14 cellular contexts compared by ENCODE assay signal in the genomic region with DNA sequence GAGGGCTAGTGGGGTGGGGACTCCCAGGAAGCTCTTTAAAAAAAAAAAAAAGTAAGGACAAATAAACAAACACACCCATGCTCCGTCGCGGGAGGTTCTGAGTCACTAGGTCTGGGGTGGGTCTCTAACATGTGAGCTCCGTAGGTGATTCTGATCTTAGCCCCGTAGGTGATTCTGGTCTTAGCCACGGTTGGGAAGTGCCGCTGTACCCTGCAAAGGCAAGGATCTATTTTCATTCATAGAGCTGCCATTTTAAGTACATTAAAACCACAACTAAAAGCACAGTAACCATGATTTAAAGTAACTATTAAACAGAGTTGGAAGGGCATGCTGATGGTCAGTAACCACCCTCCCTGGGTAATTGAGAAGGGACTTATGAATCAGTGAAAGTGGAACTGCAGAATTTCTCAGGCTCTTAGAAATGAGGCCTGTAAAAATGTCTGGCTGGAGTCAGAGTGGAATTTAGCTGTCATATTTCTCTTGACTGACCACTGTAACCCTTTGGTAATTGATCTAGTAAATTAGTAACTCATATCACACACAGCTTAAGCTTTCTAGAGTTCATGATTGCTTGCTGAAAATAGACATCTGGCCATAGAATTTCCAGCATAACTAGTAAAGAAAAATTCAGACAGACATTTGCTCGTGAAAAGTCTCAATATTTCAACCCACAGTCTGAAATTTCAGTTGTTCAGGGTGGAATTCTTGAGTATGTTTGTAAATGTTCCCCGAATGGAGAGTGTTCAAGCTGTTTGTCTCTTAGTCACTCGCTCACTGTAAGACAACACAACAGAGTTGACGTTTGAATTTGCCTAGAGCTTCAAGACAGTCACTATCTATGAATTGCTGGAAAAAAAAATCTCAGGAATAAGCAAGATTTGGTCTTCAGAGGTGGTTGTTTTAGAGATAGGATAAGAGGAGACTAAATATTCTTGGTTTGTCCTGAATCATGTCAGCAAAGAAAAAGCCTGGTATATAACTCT. TPM values are rescaled to one million over a fixed set of nuclear protein-coding genes. Genes with fewer than 3 reads are reported as not detected.
DNase-seq lines count a peak whose midpoint lies in the region; ATAC-seq, FAIRE-seq and TF ChIP-seq lines count a peak whose summit lies in the region.
"Had no signal": no experiment of that assay in that cellular context is flagged by ENCODE, and none has a peak within 500 bp of the region (broad histone marks: within the 10 kb centered on the region; RNA-seq: fewer than 3 reads in every experiment).

No MANE protein-coding gene starts in this region.

- in situ Hi-C loops in GM12878 (cut with MboI), result no loop called here

- H3K27ac ChIP-seq in breast epithelium (no peak overlapping the region), GM12878 (ENCODE audit: control insufficient read depth, insufficient read depth) (no peak overlapping the region), liver (ENCODE audit: low read depth in 1 of 2, low read length in 2 of 2) (peak overlapping the region; percentile 45 to 75)
- H3K27ac ChIP-seq: spleen had no signal

- TF ChIP-seq CTCF in MCF 10A (IDR thresholded peaks at IDR 0.05; ENCODE audit: unreplicated experiment) (no peak), breast epithelium (IDR thresholded peaks at IDR 0.05) (no peak), GM12878 (IDR thresholded peaks at IDR 0.05 in 2 of 3, conservative IDR thresholded peaks at IDR 0.05 in 1 of 3; ENCODE audit: control insufficient read depth in 2 of 3, extremely low read depth in 1 of 3, insufficient read depth in 1 of 3, low read depth in 3 of 3, low read length in 3 of 3) (no peak), liver (IDR thresholded peaks at IDR 0.05; ENCODE audit: low read depth, low read length, missing input control) (no peak), CD14-positive monocyte (IDR thresholded peaks at IDR 0.05) (no peak)

- CTCF ChIA-PET in MCF 10A (lab: Yijun Ruan, JAX) (interaction anchor here (0.5 to 1.5 kb wide), 12 partner anchors 11 to 720 kb away, joined by 3 to 5 read pairs (median 3); no protein-coding TSS in a partner anchor), GM12878 (lab: Yijun Ruan, JAX) (no interaction called here)

- no peak for FAIRE-seq in GM12878 (lab: Jason Lieb, UNC)
- FAIRE-seq: GM18507 had no signal

- H3K9me3 Mint-ChIP-seq in MCF 10A (ENCODE audit: unreplicated experiment) (no peaks in the 10 kb centered on the region), immature natural killer cell (no peaks in the 10 kb centered on the region), CD14-positive monocyte (no peaks in the 10 kb centered on the region)

- 32% methylated on average over 11 of the region's 11 CpGs for WGBS in GM12878 (ENCODE audit: insufficient coverage, insufficient replicate concordance, low lambda C conversion rate, missing lambda C conversion rate)
- WGBS in liver, result 37% methylated on average over 11 of the region's 11 CpGs

- no peaks in the 10 kb centered on the region for H3K79me2 ChIP-seq in GM12878 (ENCODE audit: control insufficient read depth, insufficient read depth, low read length)

- H3K27ac Mint-ChIP-seq in MCF 10A (ENCODE audit: low read depth, unreplicated experiment), result peak overlapping the region; percentile 92
- no peak overlapping the region for H3K27ac Mint-ChIP-seq in immature natural killer cell
- peak overlapping the region in 1 of 7 donors; percentile 4 for H3K27ac Mint-ChIP-seq in CD14-positive monocyte

- H3K4me3 Mint-ChIP-seq in MCF 10A (ENCODE audit: unreplicated experiment), result peak overlapping the region; percentile 40
- H3K4me3 Mint-ChIP-seq in immature natural killer cell, result no peak overlapping the region
- no peak overlapping the region for H3K4me3 Mint-ChIP-seq in CD14-positive monocyte

- H3K36me3 Mint-ChIP-seq in MCF 10A (ENCODE audit: insufficient read depth, unreplicated experiment), result no peaks in the 10 kb centered on the region
- H3K36me3 Mint-ChIP-seq in immature natural killer cell, result peaks cover 0 to 4% (median 0%) of the 10 kb centered on the region in 3 donors
- no peaks in the 10 kb centered on the region for H3K36me3 Mint-ChIP-seq in CD14-positive monocyte

- peak; percentile 86 for ATAC-seq in GM12878

- no peaks in the 10 kb centered on the region for H4K20me1 ChIP-seq in GM12878 (ENCODE audit: control insufficient read depth, insufficient read depth)

- H3K9me3 ChIP-seq in breast epithelium (no peaks in the 10 kb centered on the region), GM12878 (replicated peaks; ENCODE audit: control insufficient read depth, insufficient read depth, low read length) (no peaks in the 10 kb centered on the region), liver (ENCODE audit: control insufficient read depth in 4 of 4, low read length in 3 of 4) (no peaks in the 10 kb centered on the region)
- H3K9me3 ChIP-seq: spleen had no signal

- H3K36me3 ChIP-seq in breast epithelium (no peaks in the 10 kb centered on the region), GM12878 (ENCODE audit: control insufficient read depth in 2 of 2, insufficient read depth in 2 of 2, low read length in 1 of 2) (no peaks in the 10 kb centered on the region), liver (ENCODE audit: control insufficient read depth in 4 of 4, insufficient read depth in 3 of 4, low read depth in 1 of 4, low read length in 3 of 4) (no peaks in the 10 kb centered on the region)
- H3K36me3 ChIP-seq: spleen had no signal

- H3K4me2 ChIP-seq in GM12878 (ENCODE audit: control insufficient read depth, insufficient read depth), result no peak overlapping the region

- BruUV-seq in MCF 10A (replicated peaks; lab: Mats Ljungman, UMichigan) (TSS peak; percentile 79), GM12878 (replicated peaks; lab: Mats Ljungman, UMichigan) (no TSS peak)

- POLR2A ChIA-PET in MCF 10A (lab: Yijun Ruan, JAX), result interaction anchor here (0.6 to 1.7 kb wide), 13 partner anchors 8 to 282 kb away, joined by 3 to 11 read pairs (median 4); a partner anchor contains a TSS
- POLR2A ChIA-PET in GM12878 (lab: Charles Lee), result no interaction called here

- SMC1A ChIA-PET in GM12878 (lab: Charles Lee; ENCODE audit: uncharacterized antibody, unreplicated experiment), result no interaction called here

- TF ChIP-seq POLR2A in breast epithelium (IDR thresholded peaks at IDR 0.05), result no peak
- TF ChIP-seq POLR2A in GM12878 (IDR thresholded peaks at IDR 0.05; ENCODE audit: low read depth, low read length), result no peak

- intact Hi-C loops in MCF 10A (cut with micrococcal nuclease), result loop anchor here (2.0 kb wide), 1 partner anchor 103 kb away; no protein-coding TSS in a partner anchor
- intact Hi-C loops in breast epithelium (cut with DNase I; ENCODE audit: low total_unique reads), result no loop called here
- intact Hi-C loops in GM12878 (cut with micrococcal nuclease; ENCODE audit: unreplicated experiment), result no loop called here
- intact Hi-C loops in CD14-positive monocyte (cut with micrococcal nuclease), result no loop called here

- H3K27me3 Mint-ChIP-seq in MCF 10A (ENCODE audit: insufficient read depth, unreplicated experiment) (no peaks in the 10 kb centered on the region), immature natural killer cell (ENCODE audit: low read depth in 3 of 3) (peaks cover 2 to 4% (median 4%) of the 10 kb centered on the region in 3 donors), CD14-positive monocyte (ENCODE audit: low read depth in 3 of 3) (peaks cover 0 to 5% (median 2%) of the 10 kb centered on the region in 3 donors)

- TF ChIP-seq RAD21 in GM12878 (IDR thresholded peaks at IDR 0.05; ENCODE audit: insufficient read depth, low read depth, low read length) (no peak), liver (IDR thresholded peaks at IDR 0.05) (peak in 1 of 2 donors; percentile 7)

- H3K9ac ChIP-seq in GM12878 (ENCODE audit: control insufficient read depth, insufficient read depth, low read length) (no peak overlapping the region), liver (ENCODE audit: low read depth in 1 of 2, low read length in 2 of 2) (peak overlapping the region in 1 of 2 donors; percentile 42)

- H3K27me3 ChIP-seq in breast epithelium, result no peaks in the 10 kb centered on the region
- no peaks in the 10 kb centered on the region for H3K27me3 ChIP-seq in GM12878 (replicated peaks in 1 of 2; ENCODE audit: control insufficient read depth in 2 of 2, insufficient read depth in 2 of 2, low read length in 1 of 2)
- no peaks in the 10 kb centered on the region for H3K27me3 ChIP-seq in liver (ENCODE audit: control insufficient read depth in 4 of 4, insufficient read depth in 4 of 4, low read length in 3 of 4)
- H3K27me3 ChIP-seq: spleen had no signal

- peak; percentile 87 for DNase-seq in MCF 10A (ENCODE audit: unreplicated experiment)
- no peak for DNase-seq in breast epithelium (ENCODE audit: low spot score in 2 of 2)
- peak; percentile 7 for DNase-seq in GM12878 (ENCODE audit: low read depth, low spot score)
- DNase-seq in immature natural killer cell, result no peak
- no peak for DNase-seq in NCI-H187 (lab: John Stamatoyannopoulos, UW)
- no peak for DNase-seq in stimulated activated CD4-positive, alpha-beta T cell treated with anti-CD3 and anti-CD28 coated beads, Interleukin-12 subunit alpha, Interleukin-12 subunit beta, amount 100 ng/mL, for 4 hours
- DNase-seq in CD14-positive monocyte (ENCODE audit: low spot score), result no peak
- DNase-seq: activated naive CD4-positive, alpha-beta T cell; head of caudate nucleus; NCI-H2171 treated with DMSO at 0.1 percent for 48 hours; spleen; T-helper 9 cell had no signal

- RAD21 ChIA-PET in GM12878 (lab: Charles Lee; ENCODE audit: unreplicated experiment), result no interaction called here

- no peak overlapping the region for H2AFZ ChIP-seq in GM12878 (ENCODE audit: control insufficient read depth, low read depth, low read length)

- H3K4me1 Mint-ChIP-seq in MCF 10A (ENCODE audit: insufficient read depth, unreplicated experiment), result peaks cover 46% of the 10 kb centered on the region
- no peaks in the 10 kb centered on the region for H3K4me1 Mint-ChIP-seq in immature natural killer cell
- peaks cover 23% of the 10 kb centered on the region for H3K4me1 Mint-ChIP-seq in CD14-positive monocyte

- H3K4me3 ChIP-seq in breast epithelium (no peak overlapping the region), GM12878 (no peak overlapping the region), liver (ENCODE audit: low read depth in 1 of 3, low read length in 3 of 3) (no peak overlapping the region)
- H3K4me3 ChIP-seq: spleen had no signal

- no peaks in the 10 kb centered on the region for H3K4me1 ChIP-seq in breast epithelium
- H3K4me1 ChIP-seq in GM12878 (ENCODE audit: control insufficient read depth, insufficient read depth, low read length), result no peaks in the 10 kb centered on the region
- peaks cover 5 to 14% (median 9%) of the 10 kb centered on the region in 4 donors for H3K4me1 ChIP-seq in liver (ENCODE audit: control insufficient read depth in 4 of 4, insufficient read depth in 4 of 4, low read length in 3 of 4)

- TF ChIP-seq EP300 in GM12878 (IDR thresholded peaks at IDR 0.05; ENCODE audit: borderline replicate concordance in 1 of 2, control insufficient read depth in 1 of 2, low read depth in 2 of 2, low read length in 2 of 2), result no peak

RNA-seq across cellular contexts. Expression of a gene that starts 34.2 kb away (rescaled TPM):
- 25.2 and 25.7 TPM in 2 replicates for total RNA-seq in MCF 10A (2022)
- total RNA-seq in breast epithelium, result 10 to 100 TPM; 33.1 to 44.2 (median 34.1) TPM
- 2.3 and 4.3 TPM in 2 replicates for total RNA-seq in GM12878 (2013; cell fraction: nucleolus; rRNA removed)
- total RNA-seq in GM12878 (2014; rRNA removed), result 0.05 TPM in 1 of 2 replicates, not detected in the other
- not detected in 2 replicates for total RNA-seq in GM12878 (2014; rRNA removed; fragmentation: Illumina TruSeq; extraction: Trizol)
- total RNA-seq in GM12878 (2021), result 0.21 and 1.1 TPM in 2 replicates
- 0.12 TPM for polyA plus RNA-seq in GM12878 (2011; ENCODE audit: low read depth)
- 0.20 and 0.53 TPM in 2 replicates for polyA plus RNA-seq in GM12878 (2011; rRNA removed)
- polyA plus RNA-seq in GM12878 (2011; cell fraction: cytosol; rRNA removed), result 0.34 and 0.43 TPM in 2 replicates
- polyA plus RNA-seq in GM12878 (2011; cell fraction: nucleus; rRNA removed), result 0.72 and 1.5 TPM in 2 replicates
- polyA plus RNA-seq in GM12878 (2012), result 0.66 and 0.69 TPM in 2 replicates
- 0.24 TPM in 1 of 2 replicates, not detected in the other for polyA plus RNA-seq in GM12878 (2014; fragmentation: Illumina TruSeq; extraction: Trizol)
- under 1 TPM in 1 of 2 experiments, not detected in 1; 0.02 TPM for polyA plus RNA-seq in GM12878 (2014; fragmentation: Nextera tagmentation; extraction: Ambion mirVana)
- 0.15 and 0.46 TPM in 2 replicates for polyA plus RNA-seq in GM12878 (2014; rRNA removed)
- under 1 TPM in 1 of 2 experiments, not detected in 1; 0.06 TPM for polyA plus RNA-seq in GM12878 (2016; fragmentation: Nextera tagmentation; extraction: Ambion mirVana)
- 0.36 TPM in 1 of 2 replicates, not detected in the other for polyA minus RNA-seq in GM12878 (2011; rRNA and poly(A)+ RNA removed)
- 0.62 TPM in 1 of 2 replicates, not detected in the other for polyA minus RNA-seq in GM12878 (2011; cell fraction: cytosol; rRNA and poly(A)+ RNA removed)
- 0.38 and 0.60 TPM in 2 replicates for polyA minus RNA-seq in GM12878 (2011; cell fraction: nucleus; rRNA and poly(A)+ RNA removed)
- 1 to 10 TPM; 4.9 to 9.3 TPM for total RNA-seq in liver
- 10 to 100 TPM in 1 of 2 donors, 1 to 10 TPM in 1; 7.4 to 18.0 TPM for polyA plus RNA-seq in liver
- polyA plus RNA-seq in immature natural killer cell, result 1 to 10 TPM in 1 of 3 donors, under 1 TPM in 1, not detected in 1; 0.83 to 1.8 TPM
- 1 to 10 TPM; 2.1 to 6.1 TPM for polyA plus RNA-seq in CD14-positive monocyte

Comparison
In these comparisons a context has a peak if more than half of its experiments do, and no peak if none do; other contexts are left out.
1. DNase-seq: peak in MCF 10A (single experiment) and GM12878 (single experiment); none in breast epithelium (0 of 2), immature natural killer cell (0 of 3), NCI-H187 (0 of 2), stimulated activated CD4-positive, alpha-beta T cell treated with anti-CD3 and anti-CD28 coated beads, Interleukin-12 subunit alpha, Interleukin-12 subunit beta, amount 100 ng/mL, for 4 hours (single experiment) and CD14-positive monocyte (single experiment).
2. H3K27ac ChIP-seq: peak in liver (2 of 2); none in breast epithelium (0 of 2) and GM12878 (single experiment).